ENCODE assay signal across 20 cellular contexts in the genomic region with DNA sequence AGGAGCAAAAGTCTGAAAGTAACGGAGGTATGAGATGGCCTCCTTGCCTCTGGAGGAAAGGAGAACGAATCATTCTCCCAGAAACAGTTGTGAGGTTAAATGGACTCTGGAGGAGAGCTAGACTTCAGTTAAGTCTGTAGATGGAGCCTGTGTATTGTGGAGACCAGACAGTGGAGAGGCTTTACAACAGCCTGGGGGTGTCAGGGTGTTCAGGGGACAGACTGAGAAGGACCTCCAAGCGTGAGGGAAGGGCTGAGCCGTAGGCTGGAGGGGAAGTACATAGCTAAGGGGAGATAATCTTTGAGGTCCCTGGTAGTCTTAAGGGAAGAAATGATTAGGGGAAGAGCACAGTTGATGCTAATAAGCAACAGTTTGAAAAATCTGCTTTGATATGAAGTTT.
"Had no signal": no experiment of that assay in that cellular context is flagged by ENCODE, and none has a peak within 500 bp of the region (broad histone marks: within the 10 kb centered on the region; RNA-seq: fewer than 3 reads in every experiment).

No MANE protein-coding gene starts in this region.

- H3K4me1 ChIP-seq: neural progenitor cell, right lobe of liver had no signal

- H3K27ac ChIP-seq: epithelial cell of prostate, gastrocnemius medialis, neural progenitor cell, parathyroid adenoma, right lobe of liver, thyroid gland had no signal

- H3K36me3 ChIP-seq: gastrocnemius medialis, neural progenitor cell, right lobe of liver, thyroid gland had no signal

- ATAC-seq: esophagus mucosa; gastrocnemius medialis; left lobe of liver; naive thymus-derived CD4-positive, alpha-beta T cell; stimulated activated naive CD8-positive, alpha-beta T cell treated with anti-CD3 and anti-CD28 coated beads, Interleukin-15, amount 100 ng/mL, for 72 hours had no signal

- H3K27me3 ChIP-seq: gastrocnemius medialis, neural progenitor cell, right lobe of liver, thyroid gland had no signal

- DNase-seq: cortex of kidney; foreskin fibroblast; gastrocnemius medialis; head of caudate nucleus; kidney; midbrain; naive thymus-derived CD4-positive, alpha-beta T cell; right lobe of liver; small intestine; stimulated activated CD4-positive, alpha-beta T cell treated with anti-CD3 and anti-CD28 coated beads, Interleukin-15, amount 100 ng/mL, for 24 hours; stimulated activated CD4-positive, alpha-beta T cell treated with anti-CD3 and anti-CD28 coated beads, Interleukin-2, amount 100 ng/mL, for 48 hours; stimulated activated naive CD4-positive, alpha-beta T cell; stimulated activated naive CD8-positive, alpha-beta T cell treated with anti-CD3 and anti-CD28 coated beads, Interleukin-15, amount 100 ng/mL, for 72 hours; thyroid gland had no signal

- H3K9ac ChIP-seq: neural progenitor cell, parathyroid adenoma had no signal

- H3K4me2 ChIP-seq: neural progenitor cell had no signal

- H2AFZ ChIP-seq: neural progenitor cell, parathyroid adenoma had no signal

- FAIRE-seq: kidney, small intestine had no signal

- H3K79me2 ChIP-seq: parathyroid adenoma had no signal

- H3K4me3 ChIP-seq: gastrocnemius medialis, lung, neural progenitor cell, right lobe of liver, thyroid gland had no signal

- H3K9me3 ChIP-seq: gastrocnemius medialis, right lobe of liver, thyroid gland had no signal
